Comparison of ENCODE assay signal across 9 cellular contexts in genomic region chr11:63769719-63770443, GRCh38.
DNase-seq lines count a peak whose midpoint lies in the region; ATAC-seq and TF ChIP-seq lines count a peak whose summit lies in the region.
"Had no signal": no experiment of that assay in that cellular context is flagged by ENCODE, and none has a peak within 500 bp of the region (broad histone marks: within the 10 kb centered on the region; RNA-seq: fewer than 3 reads in every experiment).

No MANE protein-coding gene starts in this region.

- H3K27ac ChIP-seq in BLaER1 (peak overlapping the region; percentile 89; the same call in 1 of the 2 replicates), muscle layer of duodenum (ENCODE audit: low read length) (no peak overlapping the region)
- H3K27ac ChIP-seq: epithelial cell of prostate had no signal

- H3K36me3 ChIP-seq in BLaER1 (peaks cover 13% of the 10 kb centered on the region), muscle layer of duodenum (ENCODE audit: control insufficient read depth in 1 of 2, insufficient read depth in 2 of 2, low read length in 2 of 2) (no peaks in the 10 kb centered on the region)

- H4K20me1 ChIP-seq in BLaER1: peaks cover 32% of the 10 kb centered on the region

- peak overlapping the region; percentile 99 for H3K4me2 ChIP-seq in BLaER1

- H3K4me1 ChIP-seq in BLaER1: peaks cover 35% of the 10 kb centered on the region
- H3K4me1 ChIP-seq in muscle layer of duodenum (ENCODE audit: control insufficient read depth in 1 of 2, insufficient read depth in 2 of 2, low read length in 2 of 2): peaks cover 6 to 36% of the 10 kb centered on the region in 2 donors

- peaks cover 26% of the 10 kb centered on the region for H3K27me3 ChIP-seq in BLaER1
- H3K27me3 ChIP-seq in muscle layer of duodenum (ENCODE audit: low read depth, low read length): no peaks in the 10 kb centered on the region

- DNase-seq in NCI-H1092 treated with DMSO at 0.1 percent for 48 hours (lab: John Stamatoyannopoulos, UW) (peak; percentile 41), choroid plexus epithelial cell (ENCODE audit: low read depth) (peak; percentile 22), activated gamma-delta T cell (lab: John Stamatoyannopoulos, UW) (no peak), OCI-M1 (lab: John Stamatoyannopoulos, UW) (no peak)
- DNase-seq in central memory CD4-positive, alpha-beta T cell: no peak

- H3K9ac ChIP-seq in BLaER1: peak overlapping the region; percentile 90; the same call in 1 of the 2 replicates

- no peaks in the 10 kb centered on the region for H3K9me3 ChIP-seq in BLaER1
- no peaks in the 10 kb centered on the region for H3K9me3 ChIP-seq in muscle layer of duodenum (ENCODE audit: control insufficient read depth in 1 of 2, low read length in 2 of 2)

- ATAC-seq in HG02763 (IDR thresholded peaks at IDR 0.05; ENCODE audit: unreplicated experiment): no peak

- no peak for TF ChIP-seq CTCF in choroid plexus epithelial cell (conservative IDR thresholded peaks at IDR 0.05; ENCODE audit: low read depth, low read length)

- H3K4me3 ChIP-seq in BLaER1: peak overlapping the region; percentile 96
- peak overlapping the region; percentile 65 for H3K4me3 ChIP-seq in choroid plexus epithelial cell (ENCODE audit: low read depth, low read length)
- peak overlapping the region; percentile 4 to 70 for H3K4me3 ChIP-seq in muscle layer of duodenum (ENCODE audit: low read depth in 1 of 2, low read length in 2 of 2)

Comparison
In these comparisons a context has a peak if more than half of its experiments do, and no peak if none do; other contexts are left out.
1. H3K4me3 ChIP-seq: peak in every context shown above with its lines; median percentile 96 in BLaER1; 65 in choroid plexus epithelial cell; 37 in muscle layer of duodenum.
2. DNase-seq: peak in NCI-H1092 treated with DMSO at 0.1 percent for 48 hours (single experiment) and choroid plexus epithelial cell (single experiment); none in activated gamma-delta T cell (single experiment), central memory CD4-positive, alpha-beta T cell (single experiment) and OCI-M1 (single experiment).